Comparison of ENCODE assay signal across 20 cellular contexts in genomic region chr5:94326579-94326978, GRCh38.
DNase-seq lines count a peak whose midpoint lies in the region; ATAC-seq, FAIRE-seq and TF ChIP-seq lines count a peak whose summit lies in the region.
"Had no signal": no experiment of that assay in that cellular context is flagged by ENCODE, and none has a peak within 500 bp of the region (broad histone marks: within the 10 kb centered on the region; RNA-seq: fewer than 3 reads in every experiment).

No MANE protein-coding gene starts in this region.

- no CpG with 5 or more reads among the region's 5 CpGs for WGBS in H9 (ENCODE audit: extremely low coverage, insufficient read length, low lambda C conversion rate)

- H4K20me1 ChIP-seq in H9 (ENCODE audit: control insufficient read depth, insufficient read depth, insufficient read length): no peaks in the 10 kb centered on the region
- H4K20me1 ChIP-seq: BLaER1 treated with 17β-estradiol and CSF1 and Interleukin-3, amounts not matched to agents 10 nM and 100 nM had no signal

- peak; percentile 7 for FAIRE-seq in bronchial epithelial cell (lab: Jason Lieb, UNC)
- FAIRE-seq: GM19239 had no signal

- no peaks in the 10 kb centered on the region for H3K27me3 ChIP-seq in H9 (ENCODE audit: insufficient read depth, low read length)
- H3K27me3 ChIP-seq in bronchial epithelial cell (ENCODE audit: control insufficient read depth, insufficient read depth, low read length): no peaks in the 10 kb centered on the region
- H3K27me3 ChIP-seq: BLaER1 treated with 17β-estradiol and CSF1 and Interleukin-3, amounts not matched to agents 10 nM and 100 nM; SJSA1 had no signal

- H3K4ac ChIP-seq in H9 (ENCODE audit: low read depth, low read length): no peak overlapping the region

- no peaks in the 10 kb centered on the region for H3K36me3 ChIP-seq in bronchial epithelial cell (ENCODE audit: control insufficient read depth, insufficient read depth, low read length)
- H3K36me3 ChIP-seq: BLaER1 treated with 17β-estradiol and CSF1 and Interleukin-3, amounts not matched to agents 10 nM and 100 nM; SJSA1 had no signal

- peak; percentile 37 for TF ChIP-seq CTCF in AG09309 (IDR thresholded peaks at IDR 0.05; ENCODE audit: control insufficient read depth, insufficient read depth, low read depth, low read length, missing control alignments)
- TF ChIP-seq CTCF in H9 (conservative IDR thresholded peaks at IDR 0.05): peak; percentile 26; the same call in 1 of the 3 replicates
- TF ChIP-seq CTCF in bronchial epithelial cell (IDR thresholded peaks at IDR 0.05; ENCODE audit: insufficient read depth, low read length, severe bottlenecking): no peak

- H3K9ac ChIP-seq in H9 (ENCODE audit: extremely low read depth, insufficient read length, low read length): no peak overlapping the region
- H3K9ac ChIP-seq: BLaER1 treated with 17β-estradiol and CSF1 and Interleukin-3, amounts not matched to agents 10 nM and 100 nM; KMS-11 had no signal

- no peaks in the 10 kb centered on the region for H3K27me3 Mint-ChIP-seq in H9 (ENCODE audit: low read depth)

- H3T11ph ChIP-seq in H9 (ENCODE audit: low read length): no peak overlapping the region

- H3K56ac ChIP-seq in H9 (ENCODE audit: insufficient read length, low read depth, low read length): no peak overlapping the region

- peaks cover 26% of the 10 kb centered on the region in 2 experiments for H3K9me3 Mint-ChIP-seq in H9

- H4K5ac ChIP-seq in H9 (ENCODE audit: insufficient read length, low read depth, low read length): no peak overlapping the region

- no peak overlapping the region for H4K91ac ChIP-seq in H9 (ENCODE audit: insufficient read length, low read depth, low read length)

- H3K4me3 Mint-ChIP-seq in H9: no peak overlapping the region

- no peaks in the 10 kb centered on the region for H3K9me3 ChIP-seq in H9 (ENCODE audit: control insufficient read depth, low read depth, low read length)
- H3K9me3 ChIP-seq: SJSA1 had no signal

- no peaks in the 10 kb centered on the region for H3K23me2 ChIP-seq in H9 (ENCODE audit: insufficient read length, low read depth, low read length, poor library complexity, severe bottlenecking)

- H3K27ac Mint-ChIP-seq in H9: peak overlapping the region in 1 of 3 experiments; percentile 32; a peak in 1 of 7 replicates

- no peak overlapping the region for H2BK12ac ChIP-seq in H9 (ENCODE audit: insufficient read length, low read depth, low read length)

- no peak overlapping the region for H3K4me3 ChIP-seq in AG09309 (ENCODE audit: control insufficient read depth, low read depth, low read length)
- no peak overlapping the region for H3K4me3 ChIP-seq in bronchial epithelial cell (ENCODE audit: low read depth, low read length)
- H3K4me3 ChIP-seq: BLaER1 treated with 17β-estradiol and CSF1 and Interleukin-3, amounts not matched to agents 10 nM and 100 nM; SJSA1 had no signal

- no peaks in the 10 kb centered on the region for H3K79me1 ChIP-seq in H9 (ENCODE audit: insufficient read depth, low read depth, low read length, poor library complexity, severe bottlenecking)

- H2AK5ac ChIP-seq in H9 (ENCODE audit: insufficient read length, low read length): no peak overlapping the region

- ATAC-seq in HG02798 (IDR thresholded peaks at IDR 0.05; ENCODE audit: poor library complexity, unreplicated experiment): no peak
- ATAC-seq in HG03520 (IDR thresholded peaks at IDR 0.05; ENCODE audit: unreplicated experiment): no peak

- no peaks in the 10 kb centered on the region for H3K4me1 ChIP-seq in H9 (ENCODE audit: insufficient read depth, low read length)
- H3K4me1 ChIP-seq: BLaER1 treated with 17β-estradiol and CSF1 and Interleukin-3, amounts not matched to agents 10 nM and 100 nM; SJSA1 had no signal

- peaks cover 26 to 34% (median 30%) of the 10 kb centered on the region in 3 experiments for H3K36me3 Mint-ChIP-seq in H9 (ENCODE audit: insufficient read depth in 1 of 3, low read depth in 3 of 3)

- peaks cover 12% of the 10 kb centered on the region; the same call in 1 of the 2 replicates for H3K79me2 ChIP-seq in H9 (ENCODE audit: insufficient read depth, low read length)

- H3K18ac ChIP-seq in H9 (ENCODE audit: insufficient read length, low read depth, low read length): no peak overlapping the region

- no peak overlapping the region for H4K8ac ChIP-seq in H9 (replicated peaks; ENCODE audit: insufficient read length, low read depth, low read length)

- no peak overlapping the region for H2BK120ac ChIP-seq in H9 (ENCODE audit: low read depth, low read length, poor library complexity, severe bottlenecking)

- no peak overlapping the region for H3K4me2 ChIP-seq in H9 (ENCODE audit: insufficient read depth, insufficient read length, low read length)
- H3K4me2 ChIP-seq: BLaER1 treated with 17β-estradiol and CSF1 and Interleukin-3, amounts not matched to agents 10 nM and 100 nM; KMS-11 had no signal

- DNase-seq in AG09309 (ENCODE audit: low read depth) (no peak), H9 (no peak), RPMI8226 (peak; percentile 47), bronchial epithelial cell (ENCODE audit: low read depth) (no peak), KBM-7 (no peak), NCI-H2107 (lab: John Stamatoyannopoulos, UW) (no peak)
- DNase-seq: DMS 273 treated with DMSO at 0.1 percent for 48 hours; EL; NCI-H1048; NCI-H1694 treated with DMSO at 0.1 percent for 48 hours; NCI-H69; NK-92 treated with Interleukin-12 subunit alpha and Interleukin-12 subunit beta, amount 100 ng/mL, for 24 hours; OCI-M1 had no signal

- no peak overlapping the region for H3K27ac ChIP-seq in H9 (ENCODE audit: insufficient read length, low read depth, low read length)
- H3K27ac ChIP-seq: BLaER1 treated with 17β-estradiol and CSF1 and Interleukin-3, amounts not matched to agents 10 nM and 100 nM; HL-60; KMS-11; SJSA1 had no signal

- H3K4me1 Mint-ChIP-seq in H9: peaks cover 2 to 8% of the 10 kb centered on the region in 2 experiments; a peak in 3 of 4 replicates

- no peak overlapping the region for H2BK5ac ChIP-seq in H9 (ENCODE audit: insufficient read length, low read length)

- no peak overlapping the region for H3K14ac ChIP-seq in H9 (ENCODE audit: insufficient read depth, low read length)

- no peak overlapping the region for H3K23ac ChIP-seq in H9 (ENCODE audit: insufficient read length, low read depth, low read length)

- in situ Hi-C loops in KBM-7 (cut with MboI; ENCODE audit: low pct_unique_long_range_greater_than_20kb, low sequenced_read_pairs): no loop called here

- H2BK15ac ChIP-seq in H9 (ENCODE audit: low read depth, low read length): no peak overlapping the region

- H2BK20ac ChIP-seq in H9 (ENCODE audit: low read depth, low read length, poor library complexity, severe bottlenecking): no peak overlapping the region

- H2AFZ ChIP-seq in H9 (ENCODE audit: low read length): no peak overlapping the region
